28 cellular contexts compared by ENCODE assay signal in genomic region chr11:33083918-33084317, GRCh38.
"Had no signal": no experiment of that assay in that cellular context is flagged by ENCODE, and none has a peak within 500 bp of the region (broad histone marks: within the 10 kb centered on the region; RNA-seq: fewer than 3 reads in every experiment).

No MANE protein-coding gene starts in this region.

- H3K9me3 ChIP-seq: colonic mucosa, esophagus muscularis mucosa, heart right ventricle, mucosa of descending colon, prostate gland, right atrium auricular region, sigmoid colon, testis, tibial nerve, upper lobe of left lung had no signal

- H3K4me1 ChIP-seq: colonic mucosa, esophagus muscularis mucosa, heart right ventricle, prostate gland, right atrium auricular region, sigmoid colon, testis, tibial nerve, upper lobe of left lung had no signal

- H3K4me3 Mint-ChIP-seq: immature natural killer cell; mesothelial cell of epicardium; naive B cell; nephron; stimulated activated effector memory CD8-positive, alpha-beta T cell treated with anti-CD3 and anti-CD28 coated beads, Interleukin-12 subunit alpha, Interleukin-12 subunit beta, amount 100 ng/mL, for 72 hours had no signal

- H3K9me3 Mint-ChIP-seq: immature natural killer cell; mesothelial cell of epicardium; naive B cell; nephron; stimulated activated effector memory CD8-positive, alpha-beta T cell treated with anti-CD3 and anti-CD28 coated beads, Interleukin-12 subunit alpha, Interleukin-12 subunit beta, amount 100 ng/mL, for 72 hours had no signal

- H3K27me3 Mint-ChIP-seq: naive B cell had no signal

- H3K27ac ChIP-seq: colonic mucosa, esophagus muscularis mucosa, heart right ventricle, prostate gland, right atrium auricular region, sigmoid colon, testis, tibial nerve, upper lobe of left lung had no signal

- H3K36me3 ChIP-seq: colonic mucosa had no signal

- H3K4me1 Mint-ChIP-seq: immature natural killer cell; mesothelial cell of epicardium; naive B cell; nephron; stimulated activated effector memory CD8-positive, alpha-beta T cell treated with anti-CD3 and anti-CD28 coated beads, Interleukin-12 subunit alpha, Interleukin-12 subunit beta, amount 100 ng/mL, for 72 hours had no signal

- H3K4me3 ChIP-seq: colonic mucosa, esophagus muscularis mucosa, heart right ventricle, mucosa of descending colon, prostate gland, right atrium auricular region, sigmoid colon, testis, tibial nerve, upper lobe of left lung had no signal

- DNase-seq: colonic mucosa; dermis blood vessel endothelial cell; effector memory CD4-positive, alpha-beta T cell; foreskin melanocyte; glutamatergic neuron; heart right ventricle; hypothalamus; immature natural killer cell; islet precursor cell; kidney glomerular epithelial cell; mesenchymal stem cell; mucosa of descending colon; naive B cell; nucleus accumbens; sigmoid colon; stimulated activated CD4-positive, alpha-beta T cell treated with anti-CD3 and anti-CD28 coated beads, Interleukin-2, amount 100 ng/mL, for 24 hours; stimulated activated CD4-positive, alpha-beta T cell treated with anti-CD3 and anti-CD28 coated beads, Interleukin-4, amount 100 ng/mL, for 24 hours; stimulated activated naive CD8-positive, alpha-beta T cell treated with anti-CD3 and anti-CD28 coated beads, Interleukin-15, Interleukin-2, amounts not matched to agents 100 U/mL and 50 U/mL, for 24 hours; substantia nigra; testis; upper lobe of left lung had no signal

- ATAC-seq: heart right ventricle; mucosa of descending colon; stimulated activated effector memory CD8-positive, alpha-beta T cell treated with anti-CD3 and anti-CD28 coated beads, Interleukin-12 subunit alpha, Interleukin-12 subunit beta, amount 100 ng/mL, for 72 hours; stimulated activated naive CD8-positive, alpha-beta T cell treated with anti-CD3 and anti-CD28 coated beads, Interleukin-15, Interleukin-2, amounts not matched to agents 100 U/mL and 50 U/mL, for 24 hours had no signal

- H3K27me3 ChIP-seq: colonic mucosa, esophagus muscularis mucosa, heart right ventricle, right atrium auricular region, sigmoid colon, testis, tibial nerve, upper lobe of left lung had no signal

- H3K27ac Mint-ChIP-seq: mesothelial cell of epicardium; stimulated activated effector memory CD8-positive, alpha-beta T cell treated with anti-CD3 and anti-CD28 coated beads, Interleukin-12 subunit alpha, Interleukin-12 subunit beta, amount 100 ng/mL, for 72 hours had no signal
